In genomic region chr9:136950656-136951030, GRCh38 we compare ENCODE assay signal across 8 cellular contexts. TPM values are rescaled to one million over a fixed set of nuclear protein-coding genes. Genes with fewer than 3 reads are reported as not detected.
A peak's percentile ranks its signal among the peaks of the same experiment; 100 is the strongest.
DNase-seq lines count a peak whose midpoint lies in the region; ATAC-seq, FAIRE-seq and TF ChIP-seq lines count a peak whose summit lies in the region.

No MANE protein-coding gene starts in this region.

- peak overlapping the region; percentile 84 for H3K4me3 Mint-ChIP-seq in T-helper 2 cell treated with Interferon-gamma antibody and Interleukin-4, amounts not matched to agents 5 μg/mL and 100 μg/mL, for 36 hours

- peak in 7 of 8 donors; percentile 7 to 61 (median 41) for ATAC-seq in heart right ventricle
- peak; percentile 31 for ATAC-seq in sciatic nerve

- H3K4me3 ChIP-seq in heart right ventricle = peak overlapping the region in 9 of 10 donors; percentile 51 to 91 (median 68)

- no peaks in the 10 kb centered on the region for H3K27me3 Mint-ChIP-seq in T-helper 2 cell treated with Interferon-gamma antibody and Interleukin-4, amounts not matched to agents 5 μg/mL and 100 μg/mL, for 36 hours (ENCODE audit: low read depth)

- H3K27ac Mint-ChIP-seq in T-helper 2 cell treated with Interferon-gamma antibody and Interleukin-4, amounts not matched to agents 5 μg/mL and 100 μg/mL, for 36 hours = no peak overlapping the region

- peaks cover 19 to 62% (median 29%) of the 10 kb centered on the region in 9 donors for H3K4me1 ChIP-seq in heart right ventricle

- FAIRE-seq in GM12892 (lab: Jason Lieb, UNC) = peak; percentile 9

- intact Hi-C loops in heart right ventricle (cut with DNase I) (loop anchor here in 2 of 10 donors (2.0 kb wide), 2 partner anchors 28 to 78 kb away; partner anchors contain the start of gene ABCA2 (in 1 of the 2)), sciatic nerve (cut with DNase I) (no loop called here)

- TF ChIP-seq CTCF in heart right ventricle (IDR thresholded peaks at IDR 0.05) = no peak

- no peak for DNase-seq in GM12892 (ENCODE audit: insufficient read length)
- DNase-seq in T-helper 2 cell treated with Interferon-gamma antibody and Interleukin-4, amounts not matched to agents 5 μg/mL and 100 μg/mL, for 36 hours (ENCODE audit: low spot score) = no peak
- peak in 1 of 2 donors; percentile 38 for DNase-seq in heart right ventricle
- DNase-seq in sciatic nerve (ENCODE audit: low spot score) = no peak
- no peak for DNase-seq in T-helper 9 cell
- DNase-seq in stimulated activated CD4-positive, alpha-beta T cell treated with anti-CD3 and anti-CD28 coated beads, Interleukin-15, amount 100 ng/mL, for 24 hours = no peak
- DNase-seq in NCI-H2029 (lab: John Stamatoyannopoulos, UW) = no peak
- no peak for DNase-seq in LoVo (ENCODE audit: low spot score)

- H3K27ac ChIP-seq in heart right ventricle = peak overlapping the region; percentile 85 to 97 (median 94)

- WGBS in heart right ventricle, 2 donors = 26 to 29% methylated on average over 7 of the region's 7 CpGs

- TF ChIP-seq POLR2A in GM12892 (IDR thresholded peaks at IDR 0.05; ENCODE audit: low read depth, low read length) = no peak

- H3K9me3 ChIP-seq in heart right ventricle = no peaks in the 10 kb centered on the region

- no peaks in the 10 kb centered on the region for H3K4me1 Mint-ChIP-seq in T-helper 2 cell treated with Interferon-gamma antibody and Interleukin-4, amounts not matched to agents 5 μg/mL and 100 μg/mL, for 36 hours (ENCODE audit: low read depth)

- no peaks in the 10 kb centered on the region for H3K9me3 Mint-ChIP-seq in T-helper 2 cell treated with Interferon-gamma antibody and Interleukin-4, amounts not matched to agents 5 μg/mL and 100 μg/mL, for 36 hours

- no peaks in the 10 kb centered on the region for H3K36me3 Mint-ChIP-seq in T-helper 2 cell treated with Interferon-gamma antibody and Interleukin-4, amounts not matched to agents 5 μg/mL and 100 μg/mL, for 36 hours (ENCODE audit: low read depth)

- no peaks in the 10 kb centered on the region for H3K27me3 ChIP-seq in heart right ventricle

- H3K36me3 ChIP-seq in heart right ventricle = no peaks in the 10 kb centered on the region

RNA-seq across cellular contexts. Expression of gene LCN12, which starts 1.4 kb away (rescaled TPM):
- polyA plus RNA-seq in GM12892 (2012; ENCODE audit: missing spikeins) = 0.87 TPM
- total RNA-seq in heart right ventricle = 10 to 100 TPM in 4 of 10 donors, 1 to 10 TPM in 6; 4.1 to 17.9 (median 6.8) TPM
- 1 to 10 TPM in 1 of 2 donors, under 1 TPM in 1; 0.74 to 8.3 TPM for polyA plus RNA-seq in heart right ventricle
- 8.6 TPM for total RNA-seq in sciatic nerve

RNA-seq across cellular contexts. Expression of gene C8G, which starts 5.6 kb away (rescaled TPM):
- polyA plus RNA-seq in GM12892 (2012; ENCODE audit: missing spikeins) = not detected
- 10 to 100 TPM in 1 of 10 donors, 1 to 10 TPM in 9; 1.2 to 10.0 (median 2.4) TPM for total RNA-seq in heart right ventricle
- 1 to 10 TPM; 2.0 to 2.1 TPM for polyA plus RNA-seq in heart right ventricle
- total RNA-seq in sciatic nerve = not detected

RNA-seq across cellular contexts. Expression of gene FBXW5, which starts 6.1 kb away (rescaled TPM):
- polyA plus RNA-seq in GM12892 (2012; ENCODE audit: missing spikeins) = 10.1 TPM
- total RNA-seq in heart right ventricle (100 to 1,000 TPM; 118 to 169 (median 138) TPM), sciatic nerve (59.9 TPM)
- polyA plus RNA-seq in heart right ventricle = 100 to 1,000 TPM; 177 to 215 TPM

RNA-seq across cellular contexts. Expression of gene PTGDS, which starts 26.7 kb away (rescaled TPM):
- polyA plus RNA-seq in GM12892 (2012; ENCODE audit: missing spikeins) = not detected
- total RNA-seq in heart right ventricle = 1,000 to 10,000 TPM; 1,129 to 5,119 (median 4,014) TPM
- 1,000 to 10,000 TPM; 2,970 to 3,711 TPM for polyA plus RNA-seq in heart right ventricle
- total RNA-seq in sciatic nerve = 1,668 TPM

RNA-seq across cellular contexts. Expression of gene LCNL1, which starts 32.1 kb away (rescaled TPM):
- polyA plus RNA-seq in GM12892 (2012; ENCODE audit: missing spikeins) = not detected
- 10 to 100 TPM in 2 of 10 donors, 1 to 10 TPM in 8; 1.4 to 10.9 (median 6.4) TPM for total RNA-seq in heart right ventricle
- polyA plus RNA-seq in heart right ventricle = 10 to 100 TPM in 1 of 2 donors, under 1 TPM in 1; 0.10 to 10.3 TPM
- 4.1 TPM for total RNA-seq in sciatic nerve
